10 cellular contexts compared by ENCODE assay signal in genomic region chr5:77644443-77645157, GRCh38. TPM values are rescaled to one million over a fixed set of nuclear protein-coding genes. Genes with fewer than 3 reads are reported as not detected.
DNase-seq lines count a peak whose midpoint lies in the region; ATAC-seq and TF ChIP-seq lines count a peak whose summit lies in the region.
"Had no signal": no experiment of that assay in that cellular context is flagged by ENCODE, and none has a peak within 500 bp of the region (broad histone marks: within the 10 kb centered on the region; RNA-seq: fewer than 3 reads in every experiment).

No MANE protein-coding gene starts in this region.

- H3K27ac Mint-ChIP-seq in HFFc6 (no peak overlapping the region), neural crest cell (ENCODE audit: unreplicated experiment) (no peak overlapping the region)
- H3K27ac Mint-ChIP-seq in activated naive CD8-positive, alpha-beta T cell treated with anti-CD3 and anti-CD28 coated beads, Interleukin-2, amount 10 ng/mL, durations not matched to agents 7 days and 5 days = peak overlapping the region; percentile 43

- POLR2A ChIA-PET in activated naive CD8-positive, alpha-beta T cell treated with anti-CD3 and anti-CD28 coated beads, Interleukin-2, amount 10 ng/mL, durations not matched to agents 7 days and 5 days (lab: Charles Lee) = no interaction called here

- H3K9me3 Mint-ChIP-seq in HFFc6 (no peaks in the 10 kb centered on the region), neural crest cell (no peaks in the 10 kb centered on the region)
- H3K9me3 Mint-ChIP-seq in activated naive CD8-positive, alpha-beta T cell treated with anti-CD3 and anti-CD28 coated beads, Interleukin-2, amount 10 ng/mL, durations not matched to agents 7 days and 5 days = peaks cover 3% of the 10 kb centered on the region

- DNase-seq in NCI-H2171 treated with DMSO at 0.1 percent for 48 hours (lab: John Stamatoyannopoulos, UW) (peak; percentile 12), NCI-H2171 (lab: John Stamatoyannopoulos, UW) (no peak), HFFc6 (no peak), neural crest cell (ENCODE audit: low read depth, low spot score) (no peak), left lobe of liver (ENCODE audit: low spot score) (no peak), A172 (ENCODE audit: low spot score) (no peak)
- DNase-seq in activated naive CD8-positive, alpha-beta T cell treated with anti-CD3 and anti-CD28 coated beads, Interleukin-2, amount 10 ng/mL, durations not matched to agents 7 days and 5 days = no peak

- H3K27me3 Mint-ChIP-seq in HFFc6 (ENCODE audit: insufficient read depth) (peaks cover 65% of the 10 kb centered on the region), neural crest cell (ENCODE audit: low read depth) (peaks cover 99% of the 10 kb centered on the region)
- peaks cover 87% of the 10 kb centered on the region for H3K27me3 Mint-ChIP-seq in activated naive CD8-positive, alpha-beta T cell treated with anti-CD3 and anti-CD28 coated beads, Interleukin-2, amount 10 ng/mL, durations not matched to agents 7 days and 5 days

- H3K4me1 Mint-ChIP-seq in HFFc6 (ENCODE audit: low read depth) (peaks cover 7% of the 10 kb centered on the region; the same call in 1 of the 2 replicates), neural crest cell (peaks cover 32% of the 10 kb centered on the region)
- peaks cover 16% of the 10 kb centered on the region for H3K4me1 Mint-ChIP-seq in activated naive CD8-positive, alpha-beta T cell treated with anti-CD3 and anti-CD28 coated beads, Interleukin-2, amount 10 ng/mL, durations not matched to agents 7 days and 5 days

- peaks cover 6% of the 10 kb centered on the region; the same call in 1 of the 2 replicates for H3K36me3 Mint-ChIP-seq in HFFc6 (ENCODE audit: low read depth)
- peaks cover 2% of the 10 kb centered on the region for H3K36me3 Mint-ChIP-seq in activated naive CD8-positive, alpha-beta T cell treated with anti-CD3 and anti-CD28 coated beads, Interleukin-2, amount 10 ng/mL, durations not matched to agents 7 days and 5 days
- no peaks in the 10 kb centered on the region for H3K36me3 Mint-ChIP-seq in neural crest cell (ENCODE audit: low read depth)

- H3K4me3 Mint-ChIP-seq in HFFc6 = peak overlapping the region; percentile 5; the same call in 1 of the 2 replicates
- H3K4me3 Mint-ChIP-seq in activated naive CD8-positive, alpha-beta T cell treated with anti-CD3 and anti-CD28 coated beads, Interleukin-2, amount 10 ng/mL, durations not matched to agents 7 days and 5 days = peak overlapping the region; percentile 70
- H3K4me3 Mint-ChIP-seq in neural crest cell = peak overlapping the region; percentile 48

- TF ChIP-seq CTCF in HFFc6 (IDR thresholded peaks at IDR 0.05) (no peak), neural crest cell (conservative IDR thresholded peaks at IDR 0.05) (no peak)

- ATAC-seq in activated naive CD8-positive, alpha-beta T cell treated with anti-CD3 and anti-CD28 coated beads, Interleukin-2, amount 10 ng/mL, durations not matched to agents 7 days and 5 days (ENCODE audit: low read depth) = no peak
- ATAC-seq in left lobe of liver (no peak), HG03460 (IDR thresholded peaks at IDR 0.05; ENCODE audit: unreplicated experiment) (no peak)

RNA-seq across cellular contexts. Expression of gene OTP, which starts 6.1 kb away (rescaled TPM):
- not detected for total RNA-seq in HFFc6 (2021; fragmentation: NEBNext Ultra II Directional; extraction: Animal tissue kit (Norgen Biotek cat#: 25700))
- not detected for total RNA-seq in activated naive CD8-positive, alpha-beta T cell treated with anti-CD3 and anti-CD28 coated beads, Interleukin-2, amount 10 ng/mL, durations not matched to agents 7 days and 5 days
- total RNA-seq in neural crest cell (2.1 and 3.1 TPM in 2 replicates), left lobe of liver (not detected)
- total RNA-seq in A172 (2014; rRNA removed; shearing (Covaris generic)) = not detected in 2 replicates
- total RNA-seq: lung microvascular endothelial cell, PC-9 had no signal

Comparison
In these comparisons a context has a peak if more than half of its experiments do, and no peak if none do; other contexts are left out.
1. H3K4me3 Mint-ChIP-seq: peak in every context shown above with its lines; median percentile 70 in activated naive CD8-positive, alpha-beta T cell treated with anti-CD3 and anti-CD28 coated beads, Interleukin-2, amount 10 ng/mL, durations not matched to agents 7 days and 5 days; 48 in neural crest cell; 5 in HFFc6.